Comparison of ENCODE assay signal across 8 cellular contexts in genomic region chr12:57458665-57459054, GRCh38. TPM values are rescaled to one million over a fixed set of nuclear protein-coding genes. Genes with fewer than 3 reads are reported as not detected.
DNase-seq lines count a peak whose midpoint lies in the region; ATAC-seq and TF ChIP-seq lines count a peak whose summit lies in the region.

No MANE protein-coding gene starts in this region.

- H2AK5ac ChIP-seq in mesendoderm (ENCODE audit: low read length): no peak overlapping the region

- H3K27ac Mint-ChIP-seq in brain: peak overlapping the region; percentile 92 to 97 (median 96)

- no peaks in the 10 kb centered on the region for H3K36me3 ChIP-seq in heart left ventricle
- H3K36me3 ChIP-seq in mesendoderm (ENCODE audit: control insufficient read depth, insufficient read depth, low read length): no peaks in the 10 kb centered on the region
- H3K36me3 ChIP-seq in upper lobe of right lung: no peaks in the 10 kb centered on the region

- peaks cover 0 to 54% (median 28%) of the 10 kb centered on the region in 12 donors for H3K4me1 ChIP-seq in heart left ventricle
- peaks cover 10% of the 10 kb centered on the region for H3K4me1 ChIP-seq in mesendoderm (ENCODE audit: control insufficient read depth, low read depth, low read length)
- H3K4me1 ChIP-seq in upper lobe of right lung: peaks cover 32% of the 10 kb centered on the region

- H3K9ac ChIP-seq in mesendoderm (ENCODE audit: low read length): peak overlapping the region; percentile 63

- H3K4me3 Mint-ChIP-seq in brain: peak overlapping the region; percentile 96 to 99 (median 97)

- H3K79me1 ChIP-seq in mesendoderm (ENCODE audit: low read length): no peaks in the 10 kb centered on the region

- no peak overlapping the region for H2BK15ac ChIP-seq in mesendoderm (replicated peaks; ENCODE audit: low read depth)

- H3K9me3 ChIP-seq in heart left ventricle (no peaks in the 10 kb centered on the region), upper lobe of right lung (no peaks in the 10 kb centered on the region)

- no peaks in the 10 kb centered on the region for H3K36me3 Mint-ChIP-seq in brain

- no peak overlapping the region for H4K5ac ChIP-seq in mesendoderm (ENCODE audit: low read length)

- no peaks in the 10 kb centered on the region for H3K9me3 Mint-ChIP-seq in brain

- no peak overlapping the region for H4K8ac ChIP-seq in mesendoderm (ENCODE audit: low read depth, low read length)

- H3K27ac ChIP-seq in heart left ventricle (peak overlapping the region in 11 of 12 donors; percentile 50 to 87 (median 80)), mesendoderm (ENCODE audit: low read depth, low read length) (peak overlapping the region; percentile 45), upper lobe of right lung (peak overlapping the region; percentile 84)

- H3K56ac ChIP-seq in mesendoderm (ENCODE audit: low read length): peak overlapping the region; percentile 80

- peak overlapping the region; percentile 26 for H3K4ac ChIP-seq in mesendoderm (ENCODE audit: low read depth, low read length)

- 30 to 37% (median 32%) methylated on average over 3 of the region's 3 CpGs for WGBS in heart left ventricle, 4 donors
- no CpG with 5 or more reads among the region's 3 CpGs for WGBS in mesendoderm (ENCODE audit: extremely low coverage, insufficient coverage, low lambda C conversion rate)

- H2BK5ac ChIP-seq in mesendoderm (ENCODE audit: low read length): peak overlapping the region; percentile 70

- intact Hi-C loops in heart left ventricle (cut with DNase I) (loop anchor here in 3 of 10 donors (5.0 to 10.0 kb wide), 3 partner anchors 166 to 246 kb away; partner anchors contain the start of gene NXPH4 (in 1 of the 3)), left cardiac atrium (cut with DNase I) (loop anchor here in 1 of 2 donors (5.0 kb wide), 1 partner anchor 246 kb away; no protein-coding TSS in a partner anchor), upper lobe of right lung (cut with DNase I) (loop anchor here (10.0 kb wide), 1 partner anchor 194 kb away; no protein-coding TSS in a partner anchor)

- H3K4me3 ChIP-seq in heart left ventricle (peak overlapping the region in 11 of 12 donors; percentile 53 to 82 (median 69)), mesendoderm (ENCODE audit: low read length) (no peak overlapping the region), upper lobe of right lung (peak overlapping the region; percentile 79)

- no peak for DNase-seq in heart left ventricle
- DNase-seq in left cardiac atrium: no peak
- no peak for DNase-seq in mesendoderm
- no peak for DNase-seq in upper lobe of right lung
- no peak for DNase-seq in central memory CD4-positive, alpha-beta T cell
- DNase-seq in NCI-H2196 treated with DMSO at 0.1 percent for 48 hours (lab: John Stamatoyannopoulos, UW; ENCODE audit: unreplicated experiment): no peak
- DNase-seq in RPMI8226: no peak

- ATAC-seq in heart left ventricle (no peak), left cardiac atrium (no peak), upper lobe of right lung (no peak)

- peaks cover 69% of the 10 kb centered on the region for H3K27me3 Mint-ChIP-seq in brain

- H3K4me1 Mint-ChIP-seq in brain: peaks cover 79% of the 10 kb centered on the region

- TF ChIP-seq POLR2A in heart left ventricle (IDR thresholded peaks at IDR 0.05): no peak

- H2BK120ac ChIP-seq in mesendoderm (ENCODE audit: low read depth, low read length): no peak overlapping the region

- peak overlapping the region; percentile 17 for H3K4me2 ChIP-seq in mesendoderm (ENCODE audit: low read length)

- H3K18ac ChIP-seq in mesendoderm (ENCODE audit: low read length): peak overlapping the region; percentile 65

- no peak overlapping the region for H3K23ac ChIP-seq in mesendoderm (ENCODE audit: low read length)

- H3K27me3 ChIP-seq in heart left ventricle (peaks cover 0 to 9% (median 0%) of the 10 kb centered on the region in 9 donors), mesendoderm (ENCODE audit: insufficient read depth, low read length, poor library complexity) (no peaks in the 10 kb centered on the region), upper lobe of right lung (peaks cover 6% of the 10 kb centered on the region)

- H3K79me2 ChIP-seq in mesendoderm (ENCODE audit: control insufficient read depth, insufficient read depth, low read length): no peaks in the 10 kb centered on the region

- TF ChIP-seq CTCF in heart left ventricle (IDR thresholded peaks at IDR 0.05) (no peak), brain (conservative IDR thresholded peaks at IDR 0.05) (no peak), upper lobe of right lung (IDR thresholded peaks at IDR 0.05) (no peak)

RNA-seq across cellular contexts. Expression of gene GLI1, which starts 0.9 kb away (rescaled TPM):
- 1 to 10 TPM in 4 of 9 donors, under 1 TPM in 5; 0.19 to 2.6 (median 0.83) TPM for total RNA-seq in heart left ventricle
- under 1 TPM; 0.08 to 0.97 TPM for polyA plus RNA-seq in heart left ventricle
- total RNA-seq in left cardiac atrium: 1 to 10 TPM in 1 of 2 donors, under 1 TPM in 1; 0.97 to 1.2 TPM
- 0.36 TPM for polyA plus RNA-seq in brain (ENCODE audit: insufficient read depth, low read depth, low replicate concordance)
- 5.8 TPM for polyA plus RNA-seq in mesendoderm (2013, experiment 1 of 2)
- 7.3 TPM for polyA plus RNA-seq in mesendoderm (2013, experiment 2 of 2)
- total RNA-seq in upper lobe of right lung: 1.4 TPM

RNA-seq across cellular contexts. Expression of gene INHBE, which starts 3.6 kb away (rescaled TPM):
- total RNA-seq in heart left ventricle (under 1 TPM in 1 of 9 donors, not detected in 8; 0.64 TPM), left cardiac atrium (not detected), upper lobe of right lung (not detected)
- polyA plus RNA-seq in heart left ventricle (under 1 TPM in 1 of 2 donors, not detected in 1; 0.03 TPM), brain (ENCODE audit: insufficient read depth, low read depth, low replicate concordance) (10.8 TPM)
- 10.2 TPM for polyA plus RNA-seq in mesendoderm (2013, experiment 1 of 2)
- polyA plus RNA-seq in mesendoderm (2013, experiment 2 of 2): 10.8 TPM

RNA-seq across cellular contexts. Expression of gene ARHGAP9, which starts 21.0 kb away (rescaled TPM):
- total RNA-seq in heart left ventricle: 10 to 100 TPM in 2 of 9 donors, 1 to 10 TPM in 7; 2.2 to 33.4 (median 3.9) TPM
- 1 to 10 TPM; 1.7 to 3.4 TPM for polyA plus RNA-seq in heart left ventricle
- total RNA-seq in left cardiac atrium: 10 to 100 TPM in 1 of 2 donors, 1 to 10 TPM in 1; 8.0 to 15.2 TPM
- 7.6 TPM for polyA plus RNA-seq in brain (ENCODE audit: insufficient read depth, low read depth, low replicate concordance)
- 2.5 TPM for polyA plus RNA-seq in mesendoderm (2013, experiment 1 of 2)
- polyA plus RNA-seq in mesendoderm (2013, experiment 2 of 2): 3.9 TPM
- 37.7 TPM for total RNA-seq in upper lobe of right lung

RNA-seq across cellular contexts. Expression of gene INHBC, which starts 24.1 kb away (rescaled TPM):
- total RNA-seq in heart left ventricle: under 1 TPM in 1 of 9 donors, not detected in 8; 0.27 TPM
- under 1 TPM in 1 of 2 donors, not detected in 1; 0.03 TPM for polyA plus RNA-seq in heart left ventricle
- total RNA-seq in left cardiac atrium: not detected
- polyA plus RNA-seq in brain (ENCODE audit: insufficient read depth, low read depth, low replicate concordance): not detected
- polyA plus RNA-seq in mesendoderm (2013, experiment 1 of 2): 0.04 TPM
- polyA plus RNA-seq in mesendoderm (2013, experiment 2 of 2): 0.06 TPM
- not detected for total RNA-seq in upper lobe of right lung

RNA-seq across cellular contexts. Expression of gene R3HDM2, which starts 27.8 kb away (rescaled TPM):
- total RNA-seq in heart left ventricle (100 to 1,000 TPM in 1 of 9 donors, 10 to 100 TPM in 8; 33.1 to 102 (median 61.9) TPM), left cardiac atrium (10 to 100 TPM; 47.6 to 66.5 TPM), upper lobe of right lung (81.0 TPM)
- polyA plus RNA-seq in heart left ventricle (10 to 100 TPM; 12.7 to 24.5 TPM), brain (ENCODE audit: insufficient read depth, low read depth, low replicate concordance) (49.8 TPM)
- polyA plus RNA-seq in mesendoderm (2013, experiment 1 of 2): 14.4 TPM
- 14.6 TPM for polyA plus RNA-seq in mesendoderm (2013, experiment 2 of 2)
